Comparison of ENCODE assay signal across 6 cellular contexts in genomic region chr14:90348270-90348669, GRCh38.
"Had no signal": no experiment of that assay in that cellular context is flagged by ENCODE, and none has a peak within 500 bp of the region (broad histone marks: within the 10 kb centered on the region; RNA-seq: fewer than 3 reads in every experiment).

No MANE protein-coding gene starts in this region.

- DNase-seq: IMR-90, KBM-7, KG1 had no signal

- H3K4me3 Mint-ChIP-seq: IgD-negative memory B cell had no signal

- ATAC-seq: HepG2, K562 had no signal

- H3K36me3 Mint-ChIP-seq: IgD-negative memory B cell had no signal

- H3K27ac Mint-ChIP-seq: IgD-negative memory B cell had no signal

- H3K9me3 Mint-ChIP-seq: IgD-negative memory B cell had no signal

- H3K4me1 Mint-ChIP-seq: IgD-negative memory B cell had no signal

- H3K27me3 Mint-ChIP-seq: IgD-negative memory B cell had no signal
